Comparison of ENCODE assay signal across 17 cellular contexts in genomic region chr3:35651888-35652287, GRCh38. TPM values are rescaled to one million over a fixed set of nuclear protein-coding genes. Genes with fewer than 3 reads are reported as not detected.
DNase-seq lines count a peak whose midpoint lies in the region; FAIRE-seq and TF ChIP-seq lines count a peak whose summit lies in the region.
"Had no signal": no experiment of that assay in that cellular context is flagged by ENCODE, and none has a peak within 500 bp of the region (broad histone marks: within the 10 kb centered on the region; RNA-seq: fewer than 3 reads in every experiment).

No MANE protein-coding gene starts in this region.

- H2AK5ac ChIP-seq in mesenchymal stem cell (ENCODE audit: low read length, severe bottlenecking), result no peak overlapping the region

- H3F3A ChIP-seq in OCI-LY1 (ENCODE audit: insufficient read depth, low read length), result no peaks in the 10 kb centered on the region

- H3K4ac ChIP-seq in mesenchymal stem cell (ENCODE audit: low read depth in 1 of 2, low read length in 2 of 2), result no peak overlapping the region

- no peak overlapping the region for H4K8ac ChIP-seq in mesenchymal stem cell (ENCODE audit: low read length)

- TF ChIP-seq CTCF in OCI-LY1 (IDR thresholded peaks at IDR 0.05; ENCODE audit: low read length) (no peak), D721Med (IDR thresholded peaks at IDR 0.05; ENCODE audit: insufficient read depth, missing control alignments) (no peak)

- no peak overlapping the region for H2BK12ac ChIP-seq in mesenchymal stem cell (ENCODE audit: low read length in 2 of 2)

- H2AFZ ChIP-seq in OCI-LY1 (ENCODE audit: low read length) (no peak overlapping the region), mesenchymal stem cell (ENCODE audit: low read depth, low read length) (no peak overlapping the region)

- no peaks in the 10 kb centered on the region for H4K20me1 ChIP-seq in BLaER1
- H4K20me1 ChIP-seq in OCI-LY1 (ENCODE audit: insufficient read depth, low read length), result no peaks in the 10 kb centered on the region

- no peak for FAIRE-seq in D721Med (lab: Jason Lieb, UNC)

- no peaks in the 10 kb centered on the region for H3K79me2 ChIP-seq in OCI-LY1 (ENCODE audit: insufficient read depth, low read length)

- H3K4me3 ChIP-seq in BLaER1 (peak overlapping the region; percentile 23; the same call in 1 of the 2 replicates), OCI-LY1 (ENCODE audit: low read depth, low read length, poor library complexity, severe bottlenecking) (no peak overlapping the region), mesenchymal stem cell (ENCODE audit: insufficient read depth in 1 of 2, low read depth in 1 of 2, low read length in 2 of 2) (no peak overlapping the region)
- H3K4me3 ChIP-seq: breast epithelium, Peyer's patch had no signal

- H3K79me1 ChIP-seq in mesenchymal stem cell (replicated peaks; ENCODE audit: low read length, poor library complexity, severe bottlenecking), result peaks cover 1% of the 10 kb centered on the region

- no peak overlapping the region for H3K23ac ChIP-seq in mesenchymal stem cell (ENCODE audit: low read length in 2 of 2)

- H3K4me1 ChIP-seq in BLaER1 (peaks cover 95% of the 10 kb centered on the region), OCI-LY1 (ENCODE audit: insufficient read depth, low read length, severe bottlenecking) (peaks cover 55% of the 10 kb centered on the region), mesenchymal stem cell (ENCODE audit: control insufficient read depth, insufficient read depth, low read depth, low read length) (peaks cover 1% of the 10 kb centered on the region)
- H3K4me1 ChIP-seq: breast epithelium, Peyer's patch had no signal

- no peak overlapping the region for H3K14ac ChIP-seq in mesenchymal stem cell (ENCODE audit: low read length in 2 of 2)

- H3K4me2 ChIP-seq in BLaER1 (peak overlapping the region; percentile 73), OCI-LY1 (ENCODE audit: low read length) (no peak overlapping the region), mesenchymal stem cell (ENCODE audit: low read length, poor library complexity, severe bottlenecking) (no peak overlapping the region)

- no peak overlapping the region for H4K91ac ChIP-seq in mesenchymal stem cell (ENCODE audit: low read length)

- no peak overlapping the region for H2BK120ac ChIP-seq in mesenchymal stem cell (ENCODE audit: low read depth, low read length)

- no peak overlapping the region for H2BK5ac ChIP-seq in mesenchymal stem cell (ENCODE audit: low read depth, low read length, poor library complexity, severe bottlenecking)

- peaks cover 3% of the 10 kb centered on the region; the same call in 1 of the 2 replicates for H3K9me3 ChIP-seq in BLaER1
- H3K9me3 ChIP-seq in OCI-LY1 (ENCODE audit: low read length), result no peaks in the 10 kb centered on the region
- H3K9me3 ChIP-seq in mesenchymal stem cell (ENCODE audit: control insufficient read depth, low read length), result no peaks in the 10 kb centered on the region
- H3K9me3 ChIP-seq: breast epithelium, neutrophil, Peyer's patch had no signal

- H3K9me2 ChIP-seq in OCI-LY1 (ENCODE audit: low read depth, low read length), result no peaks in the 10 kb centered on the region

- H3K36me3 ChIP-seq in BLaER1 (no peaks in the 10 kb centered on the region; the same call in 1 of the 2 replicates), OCI-LY1 (ENCODE audit: insufficient read depth, low read length) (no peaks in the 10 kb centered on the region), mesenchymal stem cell (ENCODE audit: control insufficient read depth in 1 of 2, insufficient read depth in 2 of 2, low read depth in 1 of 2, low read length in 2 of 2) (no peaks in the 10 kb centered on the region)
- H3K36me3 ChIP-seq: breast epithelium, neutrophil, Peyer's patch had no signal

- 57% methylated on average over 1 of the region's 1 CpG for WGBS in mesenchymal stem cell

- H3K27me3 ChIP-seq in BLaER1 (no peaks in the 10 kb centered on the region), OCI-LY1 (ENCODE audit: insufficient read depth, low read length) (no peaks in the 10 kb centered on the region), mesenchymal stem cell (ENCODE audit: control insufficient read depth in 1 of 2, insufficient read depth in 1 of 2, low read length in 2 of 2) (no peaks in the 10 kb centered on the region)
- H3K27me3 ChIP-seq: breast epithelium, neutrophil, Peyer's patch had no signal

- no peak for DNase-seq in caudate nucleus (lab: John Stamatoyannopoulos, UW)
- DNase-seq in mesenchymal stem cell, result no peak
- DNase-seq in D721Med (ENCODE audit: insufficient read length, low spot score), result no peak
- no peak for DNase-seq in activated gamma-delta T cell treated with Interleukin-2 at 50 U/mL for 16 hours
- DNase-seq in DMS153 (lab: John Stamatoyannopoulos, UW), result no peak
- no peak for DNase-seq in CD1c-positive myeloid dendritic cell (ENCODE audit: extremely low spot score)
- DNase-seq: activated naive CD4-positive, alpha-beta T cell treated with anti-CD3 and anti-CD28 coated beads for 36 hours; activated T-cell treated with anti-CD3 and anti-CD28 coated beads for 4 hours; CD4-positive, alpha-beta memory T cell; hypothalamus; MV-4-11; NCI-H69; Peyer's patch had no signal

- H3K9ac ChIP-seq in BLaER1 (peak overlapping the region; percentile 67), OCI-LY1 (ENCODE audit: low read length) (no peak overlapping the region), mesenchymal stem cell (ENCODE audit: low read length) (no peak overlapping the region)

- H2BK15ac ChIP-seq in mesenchymal stem cell (ENCODE audit: low read depth, poor library complexity, severe bottlenecking), result no peak overlapping the region

- no peak overlapping the region for H3K18ac ChIP-seq in mesenchymal stem cell (ENCODE audit: low read depth in 1 of 2, low read length in 2 of 2)

- H3K27ac ChIP-seq in BLaER1 (peak overlapping the region; percentile 90), OCI-LY1 (ENCODE audit: low read depth, low read length, poor library complexity, severe bottlenecking) (peak overlapping the region; percentile 73), caudate nucleus (ENCODE audit: low read depth, low read length) (peak overlapping the region; percentile 70), mesenchymal stem cell (ENCODE audit: low read length, poor library complexity, severe bottlenecking) (peak overlapping the region; percentile 4)
- H3K27ac ChIP-seq: breast epithelium, neutrophil, Peyer's patch had no signal

RNA-seq across cellular contexts. Expression of gene ARPP21, which starts 12.6 kb away (rescaled TPM):
- polyA plus RNA-seq in mesenchymal stem cell (2013, experiment 1 of 2), result not detected
- polyA plus RNA-seq in mesenchymal stem cell (2013, experiment 2 of 2), result not detected
- polyA plus RNA-seq: CD4-positive, alpha-beta memory T cell had no signal

Comparison
In these comparisons a context has a peak if more than half of its experiments do, and no peak if none do; other contexts are left out.
1. H3K27ac ChIP-seq: peak in every context shown above with its lines; median percentile 90 in BLaER1; 73 in OCI-LY1; 70 in caudate nucleus; 4 in mesenchymal stem cell.